Comparison of ENCODE assay signal across 13 cellular contexts in the genomic region with DNA sequence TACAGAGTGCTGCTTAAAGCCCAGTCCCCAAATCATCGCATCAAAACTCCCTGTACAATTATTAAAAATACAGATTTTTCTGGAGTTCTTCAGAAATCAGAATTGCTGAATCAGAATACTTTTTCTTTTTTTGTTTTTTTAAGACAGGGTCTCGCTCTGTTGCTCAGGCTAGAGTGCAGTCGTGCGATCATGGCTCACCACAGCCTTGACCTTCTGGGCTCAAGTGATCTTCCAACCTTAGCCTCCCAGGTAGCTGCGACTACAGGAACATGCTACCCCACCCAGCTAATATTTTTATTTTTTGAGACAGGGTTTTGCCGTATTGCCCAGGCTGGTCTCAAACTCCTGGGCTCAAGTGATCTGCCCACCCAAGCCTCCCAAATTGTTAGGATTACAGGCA.
"Had no signal": no experiment of that assay in that cellular context is flagged by ENCODE, and none has a peak within 500 bp of the region (broad histone marks: within the 10 kb centered on the region; RNA-seq: fewer than 3 reads in every experiment).

No MANE protein-coding gene starts in this region.

- H3K4me3 ChIP-seq: cardiac muscle cell, colonic mucosa, heart left ventricle, tibial nerve had no signal

- H3K9me3 Mint-ChIP-seq: activated CD4-positive, alpha-beta memory T cell treated with anti-CD3 and anti-CD28 coated beads for 36 hours had no signal

- H3K27ac ChIP-seq: cardiac muscle cell, colonic mucosa, heart left ventricle, tibial nerve had no signal

- ATAC-seq: heart left ventricle, left ventricle myocardium superior, right cardiac atrium had no signal

- H3K4me3 Mint-ChIP-seq: activated CD4-positive, alpha-beta memory T cell treated with anti-CD3 and anti-CD28 coated beads for 36 hours had no signal

- H3K27me3 ChIP-seq: cardiac muscle cell, colonic mucosa, heart left ventricle, tibial nerve had no signal

- DNase-seq: activated CD4-positive, alpha-beta memory T cell treated with anti-CD3 and anti-CD28 coated beads for 36 hours; activated gamma-delta T cell; activated T-cell treated with anti-CD3 and anti-CD28 coated beads, Interleukin-2, amount 50 U/mL, for 48 hours; colonic mucosa; effector CD4-positive, alpha-beta T cell; foreskin melanocyte; heart left ventricle; islet precursor cell; left ventricle myocardium superior; right cardiac atrium; small intestine had no signal

- H3K36me3 ChIP-seq: colonic mucosa had no signal

- H3K4me1 ChIP-seq: colonic mucosa had no signal

- H3K27ac Mint-ChIP-seq: activated CD4-positive, alpha-beta memory T cell treated with anti-CD3 and anti-CD28 coated beads for 36 hours had no signal

- H3K9me3 ChIP-seq: colonic mucosa, heart left ventricle, tibial nerve had no signal

- H3K27me3 Mint-ChIP-seq: activated CD4-positive, alpha-beta memory T cell treated with anti-CD3 and anti-CD28 coated beads for 36 hours had no signal
